ENCODE assay signal across 9 cellular contexts in the genomic region with DNA sequence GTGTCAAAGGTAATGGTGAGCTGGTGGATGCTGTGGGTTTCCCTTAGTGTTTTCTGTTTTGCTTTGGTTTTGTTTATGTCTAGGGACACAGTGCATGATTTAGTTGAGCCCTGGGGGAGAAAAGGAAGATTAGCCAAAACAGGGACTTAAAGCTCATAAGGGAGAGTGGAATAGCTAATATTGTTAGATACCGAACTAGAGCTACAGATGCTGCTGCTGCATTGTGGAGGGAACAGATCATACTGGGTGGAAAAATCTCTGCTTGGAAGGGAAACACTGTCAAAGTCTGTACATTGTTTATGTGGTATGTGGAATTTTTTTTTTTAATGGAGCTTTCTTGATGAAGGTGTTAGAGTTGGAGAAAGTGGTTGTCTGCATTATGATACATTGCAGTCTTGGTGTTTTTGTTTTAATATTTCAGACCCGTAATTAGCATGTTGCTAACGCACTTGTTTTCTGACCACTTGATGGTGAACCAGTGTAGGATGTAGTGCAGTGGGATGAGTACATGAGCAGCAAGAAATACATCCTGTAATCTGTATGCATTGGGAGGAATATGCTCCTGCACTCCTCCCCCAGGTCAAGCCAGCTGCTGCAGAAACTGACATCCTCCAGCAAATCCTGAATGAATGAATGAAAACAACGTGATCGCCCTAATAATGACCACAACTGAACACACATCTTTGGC. TPM values are rescaled to one million over a fixed set of nuclear protein-coding genes. Genes with fewer than 3 reads are reported as not detected.
A peak's percentile ranks its signal among the peaks of the same experiment; 100 is the strongest.
DNase-seq lines count a peak whose midpoint lies in the region; ATAC-seq, FAIRE-seq and TF ChIP-seq lines count a peak whose summit lies in the region.
"Had no signal": no experiment of that assay in that cellular context is flagged by ENCODE, and none has a peak within 500 bp of the region (broad histone marks: within the 10 kb centered on the region; RNA-seq: fewer than 3 reads in every experiment).

No MANE protein-coding gene starts in this region.

- peaks cover 21 to 37% (median 31%) of the 10 kb centered on the region in 4 donors for H3K4me1 Mint-ChIP-seq in CD4-positive, CD25-positive, alpha-beta regulatory T cell
- peaks cover 11% of the 10 kb centered on the region for H3K4me1 Mint-ChIP-seq in osteocyte (ENCODE audit: unreplicated experiment)

- peak overlapping the region; percentile 99 for H3K4me3 ChIP-seq in CD4-positive, CD25-positive, alpha-beta regulatory T cell (ENCODE audit: low read depth, low read length)
- peak overlapping the region; percentile 94 for H3K4me3 ChIP-seq in HEK293 (ENCODE audit: low read depth, low read length)
- H3K4me3 ChIP-seq in keratinocyte (ENCODE audit: control insufficient read depth in 2 of 3, extremely low read depth in 1 of 3, insufficient read depth in 2 of 3, low read depth in 1 of 3, low read length in 3 of 3): peak overlapping the region in 2 of 3 experiments; percentile 74 to 78
- peak overlapping the region; percentile 95 for H3K4me3 ChIP-seq in urinary bladder (ENCODE audit: low read depth, low read length)

- dilution Hi-C loops in keratinocyte (cut with MboI; ENCODE audit: extremely low pct_ligation_motif_present, low sequenced_read_pairs): no loop called here

- no peaks in the 10 kb centered on the region for H3K27me3 ChIP-seq in CD4-positive, CD25-positive, alpha-beta regulatory T cell (ENCODE audit: control insufficient read depth, insufficient read depth, low read length)
- H3K27me3 ChIP-seq in keratinocyte (ENCODE audit: control insufficient read depth, extremely low read depth, insufficient read depth, low read length): no peaks in the 10 kb centered on the region

- peak overlapping the region; percentile 49 for H2AFZ ChIP-seq in keratinocyte (ENCODE audit: control insufficient read depth, low read length)

- no peak overlapping the region for H3K4me3 Mint-ChIP-seq in CD4-positive, CD25-positive, alpha-beta regulatory T cell
- H3K4me3 Mint-ChIP-seq in osteocyte (ENCODE audit: unreplicated experiment): no peak overlapping the region
- H3K4me3 Mint-ChIP-seq: memory B cell had no signal

- WGBS in urinary bladder: 40% methylated on average over 5 of the region's 5 CpGs

- H3K9ac ChIP-seq in keratinocyte (ENCODE audit: control insufficient read depth, extremely low read depth, insufficient read depth, low read length): no peak overlapping the region

- TF ChIP-seq CTCF in HEK293 (tag by site-specific recombination; IDR thresholded peaks at IDR 0.05): no peak
- no peak for TF ChIP-seq CTCF in keratinocyte (optimal IDR thresholded peaks at IDR 0.05 in 1 of 3, IDR thresholded peaks at IDR 0.05 in 1 of 3, conservative IDR thresholded peaks at IDR 0.05 in 1 of 3; ENCODE audit: extremely low read depth in 1 of 3, insufficient read depth in 2 of 3, low read length in 3 of 3)
- no peak for TF ChIP-seq CTCF in osteocyte (IDR thresholded peaks at IDR 0.05)

- H3K79me2 ChIP-seq in keratinocyte (ENCODE audit: control insufficient read depth, insufficient read depth, low read length): no peaks in the 10 kb centered on the region

- peaks cover 53% of the 10 kb centered on the region for H3K4me1 ChIP-seq in CD4-positive, CD25-positive, alpha-beta regulatory T cell (ENCODE audit: control insufficient read depth, insufficient read depth, low read length, poor library complexity, severe bottlenecking)
- H3K4me1 ChIP-seq in HEK293 (ENCODE audit: control insufficient read depth, insufficient read depth, low read length): peaks cover 3% of the 10 kb centered on the region
- peaks cover 3% of the 10 kb centered on the region for H3K4me1 ChIP-seq in keratinocyte (ENCODE audit: control insufficient read depth, extremely low read depth, insufficient read depth, low read length)
- H3K4me1 ChIP-seq in urinary bladder (ENCODE audit: insufficient read depth): no peaks in the 10 kb centered on the region

- H3K27me3 Mint-ChIP-seq in CD4-positive, CD25-positive, alpha-beta regulatory T cell: no peaks in the 10 kb centered on the region
- H3K27me3 Mint-ChIP-seq in osteocyte (ENCODE audit: unreplicated experiment): no peaks in the 10 kb centered on the region
- H3K27me3 Mint-ChIP-seq: memory B cell had no signal

- H3K27ac ChIP-seq in CD4-positive, CD25-positive, alpha-beta regulatory T cell (ENCODE audit: insufficient read depth, low read length, poor library complexity, severe bottlenecking): peak overlapping the region; percentile 84
- H3K27ac ChIP-seq in HEK293 (ENCODE audit: extremely low read depth, low read depth, low read length): 0 out of 2 replicates have a peak overlapping the region, but pooled peaks have one; percentile 4
- H3K27ac ChIP-seq in keratinocyte (ENCODE audit: control insufficient read depth, insufficient read depth, low read length): no peak overlapping the region
- peak overlapping the region; percentile 30 for H3K27ac ChIP-seq in urinary bladder (ENCODE audit: low read depth)

- H3K4me2 ChIP-seq in keratinocyte (ENCODE audit: control insufficient read depth, extremely low read depth, insufficient read depth, low read depth, low read length): peak overlapping the region; percentile 89

- POLR2A ChIA-PET in HEK293 (lab: Yijun Ruan, JAX): interaction anchor here (0.6 to 1.4 kb wide), 4 partner anchors 13 to 330 kb away, joined by 3 to 8 read pairs (median 6); a partner anchor contains a TSS

- H4K20me1 ChIP-seq in keratinocyte (ENCODE audit: control insufficient read depth, extremely low read depth, insufficient read depth, low read length): no peaks in the 10 kb centered on the region

- no peak overlapping the region for H3K27ac Mint-ChIP-seq in CD4-positive, CD25-positive, alpha-beta regulatory T cell
- no peak overlapping the region for H3K27ac Mint-ChIP-seq in osteocyte (ENCODE audit: unreplicated experiment)
- H3K27ac Mint-ChIP-seq: memory B cell had no signal

- no peaks in the 10 kb centered on the region for H3K9me3 Mint-ChIP-seq in CD4-positive, CD25-positive, alpha-beta regulatory T cell
- no peaks in the 10 kb centered on the region for H3K9me3 Mint-ChIP-seq in osteocyte (ENCODE audit: unreplicated experiment)
- H3K9me3 Mint-ChIP-seq: memory B cell had no signal

- FAIRE-seq in keratinocyte (lab: Jason Lieb, UNC): no peak

- no peaks in the 10 kb centered on the region for H3K9me1 ChIP-seq in keratinocyte (ENCODE audit: control insufficient read depth, extremely low read depth, insufficient read depth, low read length)

- CTCF ChIA-PET in HEK293 (lab: Yijun Ruan, JAX): interaction anchor here (0.6 to 1.2 kb wide), 4 partner anchors 67 to 290 kb away, joined by 3 to 7 read pairs (median 4); no protein-coding TSS in a partner anchor

- ATAC-seq in CD4-positive, CD25-positive, alpha-beta regulatory T cell (ENCODE audit: low read depth in 2 of 2): no peak
- ATAC-seq in GM18517 (IDR thresholded peaks at IDR 0.05; ENCODE audit: unreplicated experiment) (no peak), GM19351 (IDR thresholded peaks at IDR 0.05; ENCODE audit: unreplicated experiment) (no peak)

- DNase-seq in CD4-positive, CD25-positive, alpha-beta regulatory T cell: peak in 1 of 3 donors; percentile 47
- DNase-seq in SW480 (ENCODE audit: low spot score) (peak; percentile 18), keratinocyte (ENCODE audit: low read depth, low spot score) (no peak), osteocyte (ENCODE audit: extremely low spot score, unreplicated experiment) (no peak)

- H3K36me3 Mint-ChIP-seq in CD4-positive, CD25-positive, alpha-beta regulatory T cell: no peaks in the 10 kb centered on the region
- H3K36me3 Mint-ChIP-seq in osteocyte (ENCODE audit: unreplicated experiment): no peaks in the 10 kb centered on the region
- H3K36me3 Mint-ChIP-seq: memory B cell had no signal

- H3K9me3 ChIP-seq in CD4-positive, CD25-positive, alpha-beta regulatory T cell (ENCODE audit: control insufficient read depth in 2 of 2, low read length in 2 of 2): no peaks in the 10 kb centered on the region
- H3K9me3 ChIP-seq in HEK293 (ENCODE audit: control insufficient read depth, insufficient read depth, low read depth, low read length) (no peaks in the 10 kb centered on the region), keratinocyte (ENCODE audit: control insufficient read depth, low read depth, low read length) (no peaks in the 10 kb centered on the region)

- H3K36me3 ChIP-seq in CD4-positive, CD25-positive, alpha-beta regulatory T cell (ENCODE audit: control insufficient read depth, insufficient read depth, low read length): no peaks in the 10 kb centered on the region
- H3K36me3 ChIP-seq in HEK293 (ENCODE audit: control insufficient read depth in 2 of 2, insufficient read depth in 1 of 2, low read length in 2 of 2): no peaks in the 10 kb centered on the region
- H3K36me3 ChIP-seq in keratinocyte (ENCODE audit: control insufficient read depth in 2 of 2, extremely low read depth in 1 of 2, insufficient read depth in 2 of 2, low read length in 2 of 2): no peaks in the 10 kb centered on the region
- no peaks in the 10 kb centered on the region for H3K36me3 ChIP-seq in urinary bladder (ENCODE audit: insufficient read depth)

RNA-seq across cellular contexts. Expression of a gene that starts 2.2 kb away (rescaled TPM):
- 88.1 TPM for total RNA-seq in CD4-positive, CD25-positive, alpha-beta regulatory T cell
- 10 to 100 TPM; 12.6 to 36.7 (median 23.7) TPM for polyA plus RNA-seq in CD4-positive, CD25-positive, alpha-beta regulatory T cell
- polyA plus RNA-seq in keratinocyte (2.8 to 3.4 TPM (median 3.2 TPM) in 3 replicates), urinary bladder (5.0 TPM)
- 7.4 TPM for polyA plus RNA-seq in keratinocyte (2011; ENCODE audit: low read depth)
- 2.6 and 4.1 TPM in 2 replicates for polyA plus RNA-seq in keratinocyte (2011; cell fraction: cytosol; rRNA removed)
- polyA plus RNA-seq in keratinocyte (2011; cell fraction: nucleus; rRNA removed): 5.6 and 5.7 TPM in 2 replicates
- 1.6 and 5.6 TPM in 2 replicates for polyA plus RNA-seq in keratinocyte (2012; ENCODE audit: low replicate concordance)
- polyA minus RNA-seq in keratinocyte: 0.56 to 5.2 TPM (median 3.3 TPM) in 3 replicates
- 9.4 TPM for polyA minus RNA-seq in keratinocyte (2011; cell fraction: cytosol; rRNA and poly(A)+ RNA removed)
- 4.3 and 14.9 TPM in 2 replicates for polyA minus RNA-seq in keratinocyte (2011; cell fraction: nucleus; rRNA and poly(A)+ RNA removed)
- total RNA-seq in urinary bladder (33.4 TPM), osteocyte (12.3 and 16.8 TPM in 2 replicates)
